24 cellular contexts compared by ENCODE assay signal in the genomic region with DNA sequence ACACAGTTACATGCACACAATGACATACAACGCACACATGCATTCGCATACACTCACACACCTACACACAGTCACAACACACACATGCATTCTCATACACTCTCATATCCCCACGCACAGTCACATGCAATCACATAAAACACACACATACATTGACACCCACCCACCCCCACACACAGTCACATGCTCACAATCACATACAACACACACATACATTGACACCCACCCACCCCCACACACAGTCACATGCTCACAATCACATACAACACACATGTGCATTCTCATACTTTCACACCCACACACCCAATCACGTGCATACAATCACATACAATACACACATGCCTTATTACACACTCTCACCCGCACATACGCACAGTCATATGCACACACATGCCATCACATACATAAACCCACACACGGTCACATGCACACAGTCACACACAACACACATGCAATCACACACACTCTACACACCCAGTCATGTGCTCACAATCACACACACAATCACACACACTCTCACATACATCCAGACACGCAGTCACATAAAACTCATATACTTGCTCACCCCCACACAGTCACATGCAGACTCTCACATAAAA.
"Had no signal": no experiment of that assay in that cellular context is flagged by ENCODE, and none has a peak within 500 bp of the region (broad histone marks: within the 10 kb centered on the region; RNA-seq: fewer than 3 reads in every experiment).

No MANE protein-coding gene starts in this region.

- DNase-seq: activated CD4-positive, alpha-beta T cell treated with anti-CD3 and anti-CD28 coated beads for 36 hours; activated CD4-positive, CD25-positive, alpha-beta regulatory T cell; activated CD8-positive, alpha-beta memory T cell treated with anti-CD3 and anti-CD28 coated beads, Interleukin-2, amount 10 ng/mL, durations not matched to agents 7 days and 5 days; activated CD8-positive, alpha-beta T cell treated with anti-CD3 and anti-CD28 coated beads, Interleukin-2, amount 10 ng/mL, durations not matched to agents 7 days and 5 days; activated naive CD8-positive, alpha-beta T cell treated with anti-CD3 and anti-CD28 coated beads, Interleukin-2, amount 50 U/mL, for 24 hours; activated T-cell treated with anti-CD3 and anti-CD28 coated beads, Interleukin-2, amount 50 U/mL, for 48 hours; amygdala; central memory CD4-positive, alpha-beta T cell; foreskin keratinocyte; kidney glomerular epithelial cell; left lung; mucosa of descending colon; retina; stimulated activated CD4-positive, alpha-beta T cell treated with anti-CD3 and anti-CD28 coated beads, Interleukin-15, amount 100 ng/mL, for 24 hours; stimulated activated CD4-positive, alpha-beta T cell treated with anti-CD3 and anti-CD28 coated beads, Interleukin-2, amount 100 ng/mL, for 24 hours; stimulated activated naive B cell treated with anti-CD40 and anti-IgM and Interleukin-4, amounts not matched to agents 10 μg/mL and 1 μg/mL and 100 μg/mL, for 72 hours; stomach; T-helper 2 cell; tibial artery; upper lobe of right lung had no signal

- H3K4me1 ChIP-seq: foreskin keratinocyte had no signal

- ATAC-seq: activated CD4-positive, alpha-beta T cell treated with anti-CD3 and anti-CD28 coated beads for 36 hours; activated CD8-positive, alpha-beta memory T cell treated with anti-CD3 and anti-CD28 coated beads, Interleukin-2, amount 10 ng/mL, durations not matched to agents 7 days and 5 days; activated CD8-positive, alpha-beta T cell treated with anti-CD3 and anti-CD28 coated beads, Interleukin-2, amount 10 ng/mL, durations not matched to agents 7 days and 5 days; activated naive CD8-positive, alpha-beta T cell treated with anti-CD3 and anti-CD28 coated beads, Interleukin-2, amount 50 U/mL, for 24 hours; esophagus mucosa; foreskin keratinocyte; left lung; mucosa of descending colon; stimulated activated naive B cell treated with anti-CD40 and anti-IgM and Interleukin-4, amounts not matched to agents 10 μg/mL and 1 μg/mL and 100 μg/mL, for 72 hours; upper lobe of right lung had no signal

- H3K9me3 ChIP-seq: left lung, mucosa of descending colon, neutrophil, stomach, suprapubic skin, tibial artery, upper lobe of right lung had no signal

- H3K27ac ChIP-seq: foreskin keratinocyte, neutrophil, suprapubic skin had no signal

- H3K4me3 ChIP-seq: left lung, lung, mucosa of descending colon, stomach, suprapubic skin, tibial artery, upper lobe of right lung had no signal

- H3K27me3 ChIP-seq: foreskin keratinocyte, left lung, neutrophil, stomach, suprapubic skin, tibial artery, upper lobe of right lung had no signal
